ENCODE assay signal across 1 cellular context in the genomic region with DNA sequence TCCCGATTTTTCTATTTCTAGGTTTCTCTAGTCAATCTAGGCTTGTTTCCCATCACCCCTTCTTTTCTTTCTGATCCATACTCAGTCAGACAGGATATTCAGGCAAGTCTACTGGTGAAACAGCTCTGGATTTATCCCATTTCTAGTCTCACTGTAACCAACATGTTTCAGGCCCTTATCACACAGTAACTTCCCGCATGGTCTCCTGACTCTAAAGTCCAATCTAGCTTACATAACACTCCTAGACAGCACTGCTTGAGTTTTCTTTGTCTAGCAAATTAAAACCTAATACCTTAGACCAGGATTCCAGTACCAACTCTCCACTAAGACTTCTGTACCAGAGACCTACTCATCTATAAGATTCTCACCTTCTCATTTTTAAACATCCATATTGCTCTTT. TPM values are rescaled to one million over a fixed set of nuclear protein-coding genes. Genes with fewer than 3 reads are reported as not detected.
"Had no signal": no experiment of that assay in that cellular context is flagged by ENCODE, and none has a peak within 500 bp of the region (broad histone marks: within the 10 kb centered on the region; RNA-seq: fewer than 3 reads in every experiment).

No MANE protein-coding gene starts in this region.

RNA-seq across cellular contexts. Expression of gene FOXD4L6, which starts 13.4 kb away (rescaled TPM):
- total RNA-seq: G401 had no signal
